In the genomic region with DNA sequence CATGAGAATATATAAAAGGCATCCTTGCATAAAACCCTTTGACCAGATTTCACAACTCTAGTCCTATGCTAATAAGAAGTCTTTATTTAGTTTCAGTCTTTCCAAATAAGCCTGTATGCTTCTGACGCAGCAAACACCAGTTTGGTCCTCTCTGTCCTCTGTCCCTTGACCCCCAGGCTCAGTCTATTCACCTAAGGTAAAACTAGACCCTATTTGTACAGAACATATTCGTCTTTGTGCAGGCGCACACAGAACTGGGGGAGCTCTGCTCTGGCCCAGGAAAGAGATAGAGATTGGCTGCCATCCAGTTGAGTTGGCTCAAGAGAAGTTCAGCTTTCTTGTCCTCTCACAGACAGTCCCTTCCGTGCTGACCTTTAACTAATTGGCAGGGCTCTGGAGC, we compare ENCODE assay signal across 13 cellular contexts. TPM values are rescaled to one million over a fixed set of nuclear protein-coding genes. Genes with fewer than 3 reads are reported as not detected.
DNase-seq lines count a peak whose midpoint lies in the region; ATAC-seq and TF ChIP-seq lines count a peak whose summit lies in the region.
"Had no signal": no experiment of that assay in that cellular context is flagged by ENCODE, and none has a peak within 500 bp of the region (broad histone marks: within the 10 kb centered on the region; RNA-seq: fewer than 3 reads in every experiment).

No MANE protein-coding gene starts in this region.

- H3K36me3 Mint-ChIP-seq in activated naive CD8-positive, alpha-beta T cell treated with anti-CD3 and anti-CD28 coated beads for 36 hours = peaks cover 36% of the 10 kb centered on the region

- TF ChIP-seq CTCF in left lung (IDR thresholded peaks at IDR 0.05) (no peak), thoracic aorta (IDR thresholded peaks at IDR 0.05) (no peak), OCI-LY7 (conservative IDR thresholded peaks at IDR 0.05; ENCODE audit: low read length) (no peak)

- H3K27me3 ChIP-seq in left lung (no peaks in the 10 kb centered on the region), thoracic aorta (replicated peaks; ENCODE audit: insufficient read depth) (no peaks in the 10 kb centered on the region)

- H3K4me1 ChIP-seq in left lung (peaks cover 0 to 86% of the 10 kb centered on the region in 2 donors), thoracic aorta (ENCODE audit: control insufficient read depth in 1 of 2, low read depth in 2 of 2) (peaks cover 28 to 46% of the 10 kb centered on the region in 2 donors), OCI-LY7 (ENCODE audit: insufficient read depth, low read length, poor library complexity, severe bottlenecking) (no peaks in the 10 kb centered on the region)

- H2AFZ ChIP-seq in OCI-LY7 (ENCODE audit: low read length) = no peak overlapping the region

- no peak overlapping the region for H3K27ac Mint-ChIP-seq in activated naive CD8-positive, alpha-beta T cell treated with anti-CD3 and anti-CD28 coated beads for 36 hours
- H3K27ac Mint-ChIP-seq: activated CD4-positive, alpha-beta T cell treated with anti-CD3 and anti-CD28 coated beads, Interleukin-2, amount 10 ng/mL, durations not matched to agents 7 days and 5 days had no signal

- H3K36me3 ChIP-seq in left lung (no peaks in the 10 kb centered on the region), thoracic aorta (no peaks in the 10 kb centered on the region), OCI-LY7 (ENCODE audit: insufficient read depth, low read length) (no peaks in the 10 kb centered on the region)

- no peaks in the 10 kb centered on the region for H3K27me3 Mint-ChIP-seq in activated naive CD8-positive, alpha-beta T cell treated with anti-CD3 and anti-CD28 coated beads for 36 hours
- H3K27me3 Mint-ChIP-seq: activated CD4-positive, alpha-beta T cell treated with anti-CD3 and anti-CD28 coated beads, Interleukin-2, amount 10 ng/mL, durations not matched to agents 7 days and 5 days had no signal

- no peak overlapping the region for H3K4me3 Mint-ChIP-seq in activated naive CD8-positive, alpha-beta T cell treated with anti-CD3 and anti-CD28 coated beads for 36 hours
- H3K4me3 Mint-ChIP-seq: activated CD4-positive, alpha-beta T cell treated with anti-CD3 and anti-CD28 coated beads, Interleukin-2, amount 10 ng/mL, durations not matched to agents 7 days and 5 days; neural crest cell had no signal

- H3K79me2 ChIP-seq in OCI-LY7 (ENCODE audit: insufficient read depth, low read depth, low read length) = no peaks in the 10 kb centered on the region

- CTCF ChIA-PET in OCI-LY7 (lab: Charles Lee; ENCODE audit: unreplicated experiment) = no interaction called here

- peaks cover 54% of the 10 kb centered on the region for H3K4me1 Mint-ChIP-seq in activated naive CD8-positive, alpha-beta T cell treated with anti-CD3 and anti-CD28 coated beads for 36 hours

- DNase-seq in DMS 273 (lab: John Stamatoyannopoulos, UW; ENCODE audit: unreplicated experiment) (peak; percentile 49), DMS 273 treated with DMSO at 0.1 percent for 48 hours (lab: John Stamatoyannopoulos, UW) (no peak), cerebellar cortex (ENCODE audit: low spot score) (peak; percentile 85), left lung (no peak), thoracic aorta (ENCODE audit: low spot score) (no peak), OCI-LY7 (ENCODE audit: low spot score) (no peak)
- no peak for DNase-seq in activated CD4-positive, CD25-positive, alpha-beta regulatory T cell treated with anti-CD3 and anti-CD28 coated beads, Interleukin-2, amount 50 U/mL, for 72 hours
- no peak for DNase-seq in activated naive CD8-positive, alpha-beta T cell treated with anti-CD3 and anti-CD28 coated beads for 36 hours
- DNase-seq: activated CD4-positive, alpha-beta T cell treated with anti-CD3 and anti-CD28 coated beads, Interleukin-2, amount 10 ng/mL, durations not matched to agents 7 days and 5 days; NCI-H146 had no signal

- H3K4me3 ChIP-seq in left lung (no peak overlapping the region), thoracic aorta (peak overlapping the region; percentile 40), OCI-LY7 (ENCODE audit: low read depth, low read length, poor library complexity, severe bottlenecking) (no peak overlapping the region)

- H3K9me3 ChIP-seq in left lung (no peaks in the 10 kb centered on the region), thoracic aorta (no peaks in the 10 kb centered on the region), OCI-LY7 (ENCODE audit: low read length) (no peaks in the 10 kb centered on the region)

- no peaks in the 10 kb centered on the region for H4K20me1 ChIP-seq in OCI-LY7 (ENCODE audit: insufficient read depth, low read length)

- peak; percentile 54 for ATAC-seq in left lung
- no peak for ATAC-seq in thoracic aorta (ENCODE audit: insufficient number of reproducible peaks, low FRiP score, low read depth)

- BruUV-seq in OCI-LY7 (replicated peaks; lab: Mats Ljungman, UMichigan) = no TSS peak

- intact Hi-C loops in left lung (cut with DNase I) = no loop called here
- intact Hi-C loops in OCI-LY7 (cut with micrococcal nuclease; ENCODE audit: unreplicated experiment) = no loop called here

- no peaks in the 10 kb centered on the region for H3K9me2 ChIP-seq in OCI-LY7 (ENCODE audit: insufficient read depth, low read length)

- POLR2A ChIA-PET in OCI-LY7 (lab: Charles Lee) = interaction anchor here (0.9 to 1.2 kb wide), 3 partner anchors 18 to 40 kb away, joined by 3 to 4 read pairs (median 3); no protein-coding TSS in a partner anchor

- H3K4me2 ChIP-seq in OCI-LY7 (ENCODE audit: low read length) = no peak overlapping the region

- peaks cover 7% of the 10 kb centered on the region for H3K9me3 Mint-ChIP-seq in activated naive CD8-positive, alpha-beta T cell treated with anti-CD3 and anti-CD28 coated beads for 36 hours
- H3K9me3 Mint-ChIP-seq: neural crest cell had no signal

- H3K27ac ChIP-seq in left lung (peak overlapping the region; percentile 40 to 68), thoracic aorta (peak overlapping the region; percentile 87 to 89), OCI-LY7 (ENCODE audit: low read depth, low read length, poor library complexity, severe bottlenecking) (no peak overlapping the region)
- H3K27ac ChIP-seq: 22Rv1, RWPE1 had no signal

RNA-seq across cellular contexts. Expression of gene PSMA1, which starts 21.0 kb away (rescaled TPM):
- total RNA-seq in left lung (100 to 1,000 TPM; 109 to 184 TPM), thoracic aorta (10 to 100 TPM; 89.1 to 97.8 TPM), OCI-LY7 (2022) (171 TPM in 2 replicates)
- total RNA-seq in OCI-LY7 (2014; rRNA removed; shearing (Covaris generic)) = 134 and 173 TPM in 2 replicates
- 100 to 1,000 TPM; 355 to 367 TPM for total RNA-seq in activated naive CD8-positive, alpha-beta T cell treated with anti-CD3 and anti-CD28 coated beads for 36 hours

RNA-seq across cellular contexts. Expression of gene COPB1, which starts 41.6 kb away (rescaled TPM):
- 100 to 1,000 TPM; 105 to 113 TPM for total RNA-seq in left lung
- total RNA-seq in thoracic aorta = 100 to 1,000 TPM in 1 of 2 donors, 10 to 100 TPM in 1; 88.8 to 111 TPM
- total RNA-seq in OCI-LY7 (2014; rRNA removed; shearing (Covaris generic)) = 61.1 and 81.7 TPM in 2 replicates
- 93.4 and 98.1 TPM in 2 replicates for total RNA-seq in OCI-LY7 (2022)
- total RNA-seq in activated naive CD8-positive, alpha-beta T cell treated with anti-CD3 and anti-CD28 coated beads for 36 hours = 100 to 1,000 TPM in 1 of 2 experiments, 10 to 100 TPM in 1; 99.6 to 100 TPM

Comparison
In these comparisons a context has a peak if more than half of its experiments do, and no peak if none do; other contexts are left out.
1. DNase-seq: peak in DMS 273 (single experiment) and cerebellar cortex (single experiment); none in DMS 273 treated with DMSO at 0.1 percent for 48 hours (single experiment), left lung (0 of 2), thoracic aorta (single experiment), activated CD4-positive, CD25-positive, alpha-beta regulatory T cell treated with anti-CD3 and anti-CD28 coated beads, Interleukin-2, amount 50 U/mL, for 72 hours (single experiment), OCI-LY7 (single experiment) and activated naive CD8-positive, alpha-beta T cell treated with anti-CD3 and anti-CD28 coated beads for 36 hours (single experiment).